ENCODE assay signal across 1 cellular context in genomic region chr5:139711067-139711851, GRCh38.
A peak's percentile ranks its signal among the peaks of the same experiment; 100 is the strongest.
TF ChIP-seq lines count a peak whose summit lies in the region.

No MANE protein-coding gene starts in this region.

TF ChIP-seq in HEK293, 187 proteins besides CTCF, POLR2A, EP300 and RAD21 (continued from another document and continues in another):
- TF ChIP-seq PATZ1 (tag by site-specific recombination; IDR thresholded peaks at IDR 0.05) (peak; percentile 85), ZNF2 (tag by site-specific recombination; IDR thresholded peaks at IDR 0.05) (no peak), ATF2 (tag by site-specific recombination; IDR thresholded peaks at IDR 0.05; ENCODE audit: low read depth) (no peak), ZBTB8A (tag by site-specific recombination; IDR thresholded peaks at IDR 0.05) (peak; percentile 95), BCL11B (tag by site-specific recombination; IDR thresholded peaks at IDR 0.05; ENCODE audit: low read depth) (0 out of 2 replicates have a peak, but pooled peaks have one; percentile 13), ZNF148 (tag by site-specific recombination; IDR thresholded peaks at IDR 0.05; ENCODE audit: borderline replicate concordance) (no peak), ZNF48 (tag by site-specific recombination; IDR thresholded peaks at IDR 0.05) (no peak), ZNF362 (tag by site-specific recombination; IDR thresholded peaks at IDR 0.05) (no peak), KLF7 (tag by site-specific recombination; IDR thresholded peaks at IDR 0.05; ENCODE audit: borderline replicate concordance) (no peak), ZBTB6 (tag by site-specific recombination; IDR thresholded peaks at IDR 0.05) (no peak), GLIS2 (tag by site-specific recombination; IDR thresholded peaks at IDR 0.05) (peak; percentile 92), ZNF513 (tag by site-specific recombination; IDR thresholded peaks at IDR 0.05) (no peak), SP3 (tag by site-specific recombination; IDR thresholded peaks at IDR 0.05) (0 out of 2 replicates have a peak, but pooled peaks have one; percentile 4), ZNF623 (tag by site-specific recombination; IDR thresholded peaks at IDR 0.05) (no peak), MZF1 (tag by site-specific recombination; IDR thresholded peaks at IDR 0.05; ENCODE audit: borderline replicate concordance) (no peak), PBX3 (CRISPR knock-in tag; IDR thresholded peaks at IDR 0.05) (no peak), KLF10 (tag by site-specific recombination; IDR thresholded peaks at IDR 0.05) (0 out of 2 replicates have a peak, but pooled peaks have one; percentile 26), GLIS1 (tag by site-specific recombination; IDR thresholded peaks at IDR 0.05) (peak; percentile 99), EGR2 (tag by site-specific recombination; IDR thresholded peaks at IDR 0.05; ENCODE audit: low read depth) (peak; percentile 89), ZNF585B (tag by site-specific recombination; IDR thresholded peaks at IDR 0.05) (no peak), YY1 (tag by site-specific recombination; IDR thresholded peaks at IDR 0.05) (no peak), ZNF561 (tag by site-specific recombination; IDR thresholded peaks at IDR 0.05; ENCODE audit: borderline replicate concordance) (peak; percentile 68; the same call in 1 of the 2 replicates), SP2 (tag by site-specific recombination; IDR thresholded peaks at IDR 0.05) (no peak), ZNF404 (tag by site-specific recombination; IDR thresholded peaks at IDR 0.05) (no peak), ZIC2 (tag by site-specific recombination; IDR thresholded peaks at IDR 0.05) (peak; percentile 98), ZNF777 (tag by site-specific recombination; IDR thresholded peaks at IDR 0.05; ENCODE audit: borderline replicate concordance) (no peak), SP7 (tag by site-specific recombination; IDR thresholded peaks at IDR 0.05) (no peak), ZNF776 (tag by site-specific recombination; IDR thresholded peaks at IDR 0.05; ENCODE audit: borderline replicate concordance) (no peak), ZNF184 (tag by site-specific recombination; IDR thresholded peaks at IDR 0.05) (peak; percentile 42; the same call in 1 of the 2 replicates), ZNF785 (tag by site-specific recombination; IDR thresholded peaks at IDR 0.05) (no peak), KLF9 (tag by site-specific recombination; IDR thresholded peaks at IDR 0.05; ENCODE audit: low read depth) (no peak), ZBTB44 (tag by site-specific recombination; IDR thresholded peaks at IDR 0.05) (0 out of 2 replicates have a peak, but pooled peaks have one; percentile 21), ZNF138 (tag by site-specific recombination; IDR thresholded peaks at IDR 0.05; ENCODE audit: borderline replicate concordance) (no peak), ZNF157 (tag by site-specific recombination; IDR thresholded peaks at IDR 0.05) (no peak), ZNF518A (tag by site-specific recombination; conservative IDR thresholded peaks at IDR 0.05; ENCODE audit: low read depth) (no peak), PRDM4 (tag by site-specific recombination; IDR thresholded peaks at IDR 0.05) (0 out of 2 replicates have a peak, but pooled peaks have one; percentile 14)
